22 cellular contexts compared by ENCODE assay signal in genomic region chr10:77899690-77900089, GRCh38. TPM values are rescaled to one million over a fixed set of nuclear protein-coding genes. Genes with fewer than 3 reads are reported as not detected.
A peak's percentile ranks its signal among the peaks of the same experiment; 100 is the strongest.
DNase-seq lines count a peak whose midpoint lies in the region; ATAC-seq and TF ChIP-seq lines count a peak whose summit lies in the region.
"Had no signal": no experiment of that assay in that cellular context is flagged by ENCODE, and none has a peak within 500 bp of the region (broad histone marks: within the 10 kb centered on the region; RNA-seq: fewer than 3 reads in every experiment).

No MANE protein-coding gene starts in this region.

- H3K27ac ChIP-seq in DND-41 (ENCODE audit: low read length): peak overlapping the region; percentile 55
- H3K27ac ChIP-seq in smooth muscle cell (ENCODE audit: low read depth): no peak overlapping the region
- H3K27ac ChIP-seq: neutrophil, upper lobe of right lung had no signal

- peaks cover 41% of the 10 kb centered on the region for H3K4me1 Mint-ChIP-seq in WTC11
- H3K4me1 Mint-ChIP-seq in glutamatergic neuron (ENCODE audit: low read depth, unreplicated experiment): peaks cover 3% of the 10 kb centered on the region
- H3K4me1 Mint-ChIP-seq: activated naive CD8-positive, alpha-beta T cell treated with anti-CD3 and anti-CD28 coated beads for 36 hours had no signal

- DNase-seq in DND-41: no peak
- no peak for DNase-seq in WTC11 (ENCODE audit: low spot score)
- no peak for DNase-seq in glutamatergic neuron
- DNase-seq in smooth muscle cell (lab: John Stamatoyannopoulos, UW; ENCODE audit: unreplicated experiment): no peak
- DNase-seq in stimulated activated CD4-positive, alpha-beta T cell treated with anti-CD3 and anti-CD28 coated beads, Interleukin-2, amount 100 ng/mL, for 48 hours: no peak
- DNase-seq: activated CD4-positive, alpha-beta T cell treated with anti-CD3 and anti-CD28 coated beads, Interleukin-2, amount 50 U/mL, for 4 hours; activated naive CD8-positive, alpha-beta T cell treated with anti-CD3 and anti-CD28 coated beads for 36 hours; activated T-cell treated with anti-CD3 and anti-CD28 coated beads, Interleukin-2, amount 50 U/mL, for 24 hours; COR-L47; effector CD4-positive, alpha-beta T cell; GOT3; hypothalamus; midbrain; NCI-H1930; NCI-H510A treated with DMSO at 0.1 percent for 48 hours; T-helper 9 cell; upper lobe of right lung had no signal

- POLR2A ChIA-PET in WTC11 (lab: Charles Lee): no interaction called here

- H3K9me3 ChIP-seq in DND-41 (ENCODE audit: insufficient read depth, low read length, severe bottlenecking) (no peaks in the 10 kb centered on the region), smooth muscle cell (replicated peaks; ENCODE audit: low read depth) (no peaks in the 10 kb centered on the region)
- H3K9me3 ChIP-seq: neutrophil, upper lobe of right lung had no signal

- H3K36me3 ChIP-seq in DND-41 (ENCODE audit: insufficient read depth, low read length) (no peaks in the 10 kb centered on the region; the same call in 1 of the 2 replicates), smooth muscle cell (ENCODE audit: low read depth) (no peaks in the 10 kb centered on the region)
- H3K36me3 ChIP-seq: neutrophil, upper lobe of right lung had no signal

- CTCF ChIA-PET in WTC11 (lab: Charles Lee): interaction anchor here (1.8 to 2.2 kb wide), 3 partner anchors 10 to 75 kb away, joined by 9 to 17 read pairs (median 10); no protein-coding TSS in a partner anchor

- no peaks in the 10 kb centered on the region for H3F3A ChIP-seq in smooth muscle cell (ENCODE audit: low read depth)

- H3K9me3 Mint-ChIP-seq in WTC11: no peaks in the 10 kb centered on the region
- H3K9me3 Mint-ChIP-seq in glutamatergic neuron (ENCODE audit: unreplicated experiment): peaks cover 2% of the 10 kb centered on the region
- H3K9me3 Mint-ChIP-seq: activated naive CD8-positive, alpha-beta T cell treated with anti-CD3 and anti-CD28 coated beads for 36 hours; activated T-cell treated with anti-CD3 and anti-CD28 coated beads, Interleukin-2, amount 50 U/mL, for 24 hours; stimulated activated memory B cell treated with anti-CD40 and anti-IgM and Interleukin-4, amounts not matched to agents 10 μg/mL and 1 μg/mL and 100 μg/mL, for 72 hours had no signal

- H3K4me2 ChIP-seq in DND-41 (ENCODE audit: insufficient read depth, low read length) (no peak overlapping the region), smooth muscle cell (peak overlapping the region; percentile 21)

- H3K4me1 ChIP-seq in DND-41 (ENCODE audit: insufficient read depth, low read length) (peaks cover 26% of the 10 kb centered on the region), smooth muscle cell (ENCODE audit: low read depth) (no peaks in the 10 kb centered on the region)

- H4K20me1 ChIP-seq in DND-41 (ENCODE audit: insufficient read depth, low read length) (peaks cover 35% of the 10 kb centered on the region), smooth muscle cell (ENCODE audit: low read depth) (peaks cover 97% of the 10 kb centered on the region)

- H3K4me3 ChIP-seq in DND-41 (ENCODE audit: low read depth in 1 of 2, low read length in 2 of 2) (no peak overlapping the region), smooth muscle cell (no peak overlapping the region)
- H3K4me3 ChIP-seq: upper lobe of right lung had no signal

- H3K9ac ChIP-seq in DND-41 (ENCODE audit: low read depth, low read length): no peak overlapping the region
- H3K9ac ChIP-seq in smooth muscle cell (ENCODE audit: low read depth): no peak overlapping the region

- no peaks in the 10 kb centered on the region for H3K36me3 Mint-ChIP-seq in WTC11
- H3K36me3 Mint-ChIP-seq in glutamatergic neuron (ENCODE audit: unreplicated experiment): no peaks in the 10 kb centered on the region
- H3K36me3 Mint-ChIP-seq: activated naive CD8-positive, alpha-beta T cell treated with anti-CD3 and anti-CD28 coated beads for 36 hours; stimulated activated memory B cell treated with anti-CD40 and anti-IgM and Interleukin-4, amounts not matched to agents 10 μg/mL and 1 μg/mL and 100 μg/mL, for 72 hours had no signal

- no peak overlapping the region for H2AFZ ChIP-seq in DND-41 (ENCODE audit: low read depth, low read length)
- no peak overlapping the region for H2AFZ ChIP-seq in smooth muscle cell (ENCODE audit: low read depth)

- TF ChIP-seq CTCF in DND-41 (IDR thresholded peaks at IDR 0.05; ENCODE audit: borderline replicate concordance, extremely low read depth, low read length, poor library complexity, severe bottlenecking): no peak
- no peak for TF ChIP-seq CTCF in WTC11 (IDR thresholded peaks at IDR 0.05)
- TF ChIP-seq CTCF in glutamatergic neuron (IDR thresholded peaks at IDR 0.05; ENCODE audit: partially characterized antibody, unreplicated experiment): no peak
- no peak for TF ChIP-seq CTCF in smooth muscle cell (IDR thresholded peaks at IDR 0.05; ENCODE audit: borderline replicate concordance, insufficient read depth, poor library complexity, severe bottlenecking)

- H3K79me2 ChIP-seq in DND-41 (ENCODE audit: insufficient read depth, low read length): peaks cover 22% of the 10 kb centered on the region
- H3K79me2 ChIP-seq in smooth muscle cell (ENCODE audit: low read depth): peaks cover 88% of the 10 kb centered on the region

- WGBS in smooth muscle cell (ENCODE audit: low lambda C conversion rate): 70% methylated on average over 4 of the region's 4 CpGs

- H3K27me3 ChIP-seq in DND-41 (ENCODE audit: insufficient read depth, low read length, poor library complexity): no peaks in the 10 kb centered on the region
- H3K27me3 ChIP-seq in smooth muscle cell (ENCODE audit: low read depth): no peaks in the 10 kb centered on the region
- H3K27me3 ChIP-seq: upper lobe of right lung had no signal

- ATAC-seq in DND-41 (ENCODE audit: insufficient read depth, low read depth): no peak
- no peak for ATAC-seq in WTC11
- ATAC-seq in GM21360 (IDR thresholded peaks at IDR 0.05; ENCODE audit: unreplicated experiment): no peak
- no peak for ATAC-seq in SK-N-SH treated with all-trans-retinoic acid at 6 μM for 48 hours
- ATAC-seq in HG02840 (IDR thresholded peaks at IDR 0.05; ENCODE audit: low FRiP score, unreplicated experiment): no peak
- ATAC-seq: stimulated activated memory B cell treated with anti-CD40 and anti-IgM and Interleukin-4, amounts not matched to agents 10 μg/mL and 1 μg/mL and 100 μg/mL, for 72 hours had no signal

- H3K27ac Mint-ChIP-seq in WTC11 (peak overlapping the region; percentile 91), glutamatergic neuron (ENCODE audit: unreplicated experiment) (no peak overlapping the region)
- H3K27ac Mint-ChIP-seq: activated naive CD8-positive, alpha-beta T cell treated with anti-CD3 and anti-CD28 coated beads for 36 hours; activated T-cell treated with anti-CD3 and anti-CD28 coated beads, Interleukin-2, amount 50 U/mL, for 24 hours; stimulated activated memory B cell treated with anti-CD40 and anti-IgM and Interleukin-4, amounts not matched to agents 10 μg/mL and 1 μg/mL and 100 μg/mL, for 72 hours had no signal

- H3K27me3 Mint-ChIP-seq in WTC11 (ENCODE audit: low read depth) (no peaks in the 10 kb centered on the region), glutamatergic neuron (ENCODE audit: unreplicated experiment) (peaks cover 4% of the 10 kb centered on the region)
- H3K27me3 Mint-ChIP-seq: activated naive CD8-positive, alpha-beta T cell treated with anti-CD3 and anti-CD28 coated beads for 36 hours; activated T-cell treated with anti-CD3 and anti-CD28 coated beads, Interleukin-2, amount 50 U/mL, for 24 hours had no signal

- H3K4me3 Mint-ChIP-seq in WTC11 (no peak overlapping the region), glutamatergic neuron (ENCODE audit: unreplicated experiment) (peak overlapping the region; percentile 32)
- H3K4me3 Mint-ChIP-seq: activated naive CD8-positive, alpha-beta T cell treated with anti-CD3 and anti-CD28 coated beads for 36 hours; activated T-cell treated with anti-CD3 and anti-CD28 coated beads, Interleukin-2, amount 50 U/mL, for 24 hours; stimulated activated memory B cell treated with anti-CD40 and anti-IgM and Interleukin-4, amounts not matched to agents 10 μg/mL and 1 μg/mL and 100 μg/mL, for 72 hours had no signal

TF ChIP-seq in WTC11, 78 proteins besides CTCF, POLR2A, EP300 and RAD21 (continues in another document):
- TF ChIP-seq ESRRA (CRISPR knock-in tag; IDR thresholded peaks at IDR 0.05; ENCODE audit: borderline replicate concordance) (no peak), GTF2I (CRISPR knock-in tag; conservative IDR thresholded peaks at IDR 0.05) (no peak)

TF ChIP-seq in SK-N-SH treated with all-trans-retinoic acid at 6 μM for 48 hours, 23 proteins besides CTCF, POLR2A, EP300 and RAD21 (continues in another document):
- TF ChIP-seq PATZ1 (CRISPR knock-in tag; IDR thresholded peaks at IDR 0.05; ENCODE audit: borderline replicate concordance) (no peak), CREB5 (CRISPR knock-in tag; IDR thresholded peaks at IDR 0.05; ENCODE audit: low read depth) (no peak), ZNF8 (CRISPR knock-in tag; IDR thresholded peaks at IDR 0.05) (no peak), OSR1 (CRISPR knock-in tag; IDR thresholded peaks at IDR 0.05) (no peak), BACH2 (CRISPR knock-in tag; IDR thresholded peaks at IDR 0.05; ENCODE audit: borderline replicate concordance) (no peak)

RNA-seq across cellular contexts. Expression of gene DLG5, which starts 26.9 kb away (rescaled TPM):
- total RNA-seq in WTC11 (2021) (58.1 to 65.5 TPM (median 59.1 TPM) in 3 replicates), glutamatergic neuron (ENCODE audit: unreplicated experiment) (35.5 TPM), smooth muscle cell (20.4 and 21.8 TPM in 2 replicates)
- 11.3 and 14.6 TPM in 2 replicates for polyA plus RNA-seq in smooth muscle cell
